In the genomic region with DNA sequence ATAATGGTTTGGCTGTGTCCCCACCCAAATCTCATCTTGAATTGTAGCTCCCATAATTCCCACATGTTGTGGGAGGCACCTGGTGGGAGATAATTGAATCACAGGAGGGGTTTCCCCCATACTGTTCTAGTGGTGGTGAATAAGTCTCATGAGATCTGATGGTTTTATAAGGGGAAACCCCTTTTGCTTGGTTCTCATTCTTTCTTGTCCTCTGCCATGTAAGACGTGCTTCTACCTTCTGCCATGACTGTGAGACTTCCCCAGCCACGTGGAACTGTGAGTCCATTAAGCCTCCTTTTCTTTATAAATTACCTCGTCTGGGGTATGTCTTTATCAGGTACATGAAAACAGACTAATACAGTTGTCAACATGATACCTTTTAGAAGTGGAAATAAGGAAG, we compare ENCODE assay signal across 7 cellular contexts. TPM values are rescaled to one million over a fixed set of nuclear protein-coding genes. Genes with fewer than 3 reads are reported as not detected.
DNase-seq lines count a peak whose midpoint lies in the region; ATAC-seq, FAIRE-seq and TF ChIP-seq lines count a peak whose summit lies in the region.
"Not testable (repeated sequence)": the region's sequence is repeated elsewhere in the genome, so short reads cannot be mapped to it uniquely, and the experiment has no call there.

No MANE protein-coding gene starts in this region.

- not testable (repeated sequence) for H3K4me3 ChIP-seq in tibial artery

- peaks cover 10% of the 10 kb centered on the region for H3K27me3 Mint-ChIP-seq in activated CD8-positive, alpha-beta T cell treated with anti-CD3 and anti-CD28 coated beads for 36 hours
- H3K27me3 Mint-ChIP-seq in activated naive CD4-positive, alpha-beta T cell treated with anti-CD3 and anti-CD28 coated beads, Interleukin-2, amount 50 U/mL, for 24 hours; chondrocyte (ENCODE audit: low read depth); osteocyte (ENCODE audit: unreplicated experiment): not testable (repeated sequence)
- H3K27me3 Mint-ChIP-seq in stimulated activated naive CD8-positive, alpha-beta T cell treated with anti-CD3 and anti-CD28 coated beads, Interleukin-15, amount 100 ng/mL, for 72 hours = peaks cover 14% of the 10 kb centered on the region

- CTCF ChIA-PET in activated CD8-positive, alpha-beta T cell treated with anti-CD3 and anti-CD28 coated beads for 36 hours (lab: Charles Lee) = interaction anchor here (4.0 kb wide), 1 partner anchor 11 kb away, joined by 20 read pairs; no protein-coding TSS in a partner anchor

- POLR2A ChIA-PET in activated CD8-positive, alpha-beta T cell treated with anti-CD3 and anti-CD28 coated beads for 36 hours (lab: Charles Lee) = interaction anchor here (1.0 kb wide), 1 partner anchor 27 kb away, joined by 3 read pairs; no protein-coding TSS in a partner anchor

- peak overlapping the region; percentile 48 to 76 for H3K27ac ChIP-seq in tibial artery

- H3K27ac Mint-ChIP-seq in activated CD8-positive, alpha-beta T cell treated with anti-CD3 and anti-CD28 coated beads for 36 hours; stimulated activated naive CD8-positive, alpha-beta T cell treated with anti-CD3 and anti-CD28 coated beads, Interleukin-15, amount 100 ng/mL, for 72 hours: not testable (repeated sequence)
- peak overlapping the region; percentile 55 for H3K27ac Mint-ChIP-seq in activated naive CD4-positive, alpha-beta T cell treated with anti-CD3 and anti-CD28 coated beads, Interleukin-2, amount 50 U/mL, for 24 hours
- H3K27ac Mint-ChIP-seq in chondrocyte (ENCODE audit: unreplicated experiment) = peak overlapping the region; percentile 63
- peak overlapping the region; percentile 5 for H3K27ac Mint-ChIP-seq in osteocyte (ENCODE audit: unreplicated experiment)

- intact Hi-C loops in activated CD8-positive, alpha-beta T cell treated with anti-CD3 and anti-CD28 coated beads for 36 hours (cut with micrococcal nuclease); tibial artery (cut with DNase I; ENCODE audit: low total_unique reads): not testable (repeated sequence)

- H3K36me3 Mint-ChIP-seq in activated CD8-positive, alpha-beta T cell treated with anti-CD3 and anti-CD28 coated beads for 36 hours (ENCODE audit: low read depth); activated naive CD4-positive, alpha-beta T cell treated with anti-CD3 and anti-CD28 coated beads, Interleukin-2, amount 50 U/mL, for 24 hours; chondrocyte (ENCODE audit: low read depth); osteocyte (ENCODE audit: unreplicated experiment): not testable (repeated sequence)

- H3K4me3 Mint-ChIP-seq in activated CD8-positive, alpha-beta T cell treated with anti-CD3 and anti-CD28 coated beads for 36 hours; activated naive CD4-positive, alpha-beta T cell treated with anti-CD3 and anti-CD28 coated beads, Interleukin-2, amount 50 U/mL, for 24 hours; chondrocyte (ENCODE audit: unreplicated experiment); osteocyte (ENCODE audit: unreplicated experiment); stimulated activated naive CD8-positive, alpha-beta T cell treated with anti-CD3 and anti-CD28 coated beads, Interleukin-15, amount 100 ng/mL, for 72 hours: not testable (repeated sequence)

- not testable (repeated sequence) for H3K27me3 ChIP-seq in tibial artery

- H3K9me3 Mint-ChIP-seq in activated CD8-positive, alpha-beta T cell treated with anti-CD3 and anti-CD28 coated beads for 36 hours; activated naive CD4-positive, alpha-beta T cell treated with anti-CD3 and anti-CD28 coated beads, Interleukin-2, amount 50 U/mL, for 24 hours; chondrocyte (ENCODE audit: low read depth); osteocyte (ENCODE audit: unreplicated experiment): not testable (repeated sequence)
- H3K9me3 Mint-ChIP-seq in stimulated activated naive CD8-positive, alpha-beta T cell treated with anti-CD3 and anti-CD28 coated beads, Interleukin-15, amount 100 ng/mL, for 72 hours = peaks cover 5 to 10% of the 10 kb centered on the region in 2 donors

- peaks cover 0 to 55% (median 40%) of the 10 kb centered on the region in 4 donors for H3K4me1 ChIP-seq in tibial artery

- ATAC-seq in activated CD8-positive, alpha-beta T cell treated with anti-CD3 and anti-CD28 coated beads for 36 hours = peak; percentile 37
- peak; percentile 33 for ATAC-seq in stimulated activated naive CD8-positive, alpha-beta T cell treated with anti-CD3 and anti-CD28 coated beads, Interleukin-15, amount 100 ng/mL, for 72 hours

- TF ChIP-seq CTCF in activated CD8-positive, alpha-beta T cell treated with anti-CD3 and anti-CD28 coated beads for 36 hours (IDR thresholded peaks at IDR 0.05); chondrocyte (IDR thresholded peaks at IDR 0.05); osteocyte (IDR thresholded peaks at IDR 0.05); tibial artery (IDR thresholded peaks at IDR 0.05): not testable (repeated sequence)

- not testable (repeated sequence) for H3K4me1 Mint-ChIP-seq in activated CD8-positive, alpha-beta T cell treated with anti-CD3 and anti-CD28 coated beads for 36 hours (ENCODE audit: low read depth); activated naive CD4-positive, alpha-beta T cell treated with anti-CD3 and anti-CD28 coated beads, Interleukin-2, amount 50 U/mL, for 24 hours; stimulated activated naive CD8-positive, alpha-beta T cell treated with anti-CD3 and anti-CD28 coated beads, Interleukin-15, amount 100 ng/mL, for 72 hours
- H3K4me1 Mint-ChIP-seq in chondrocyte (ENCODE audit: low read depth) (peaks cover 81% of the 10 kb centered on the region), osteocyte (ENCODE audit: unreplicated experiment) (peaks cover 88% of the 10 kb centered on the region)

- FAIRE-seq in RCC 7860 (lab: Jason Lieb, UNC) = not testable (repeated sequence)

- DNase-seq in RCC 7860 (ENCODE audit: low spot score) = peak; percentile 5
- peak; percentile 11 for DNase-seq in activated CD8-positive, alpha-beta T cell treated with anti-CD3 and anti-CD28 coated beads for 36 hours
- not testable (repeated sequence) for DNase-seq in chondrocyte (ENCODE audit: low spot score); osteocyte (ENCODE audit: extremely low spot score, unreplicated experiment); stimulated activated naive CD8-positive, alpha-beta T cell treated with anti-CD3 and anti-CD28 coated beads, Interleukin-15, amount 100 ng/mL, for 72 hours; tibial artery

- H3K9me3 ChIP-seq in tibial artery = not testable (repeated sequence)

- H3K36me3 ChIP-seq in tibial artery = not testable (repeated sequence)

RNA-seq across cellular contexts. Expression of a gene that starts 53.0 kb away (rescaled TPM):
- total RNA-seq in activated CD8-positive, alpha-beta T cell treated with anti-CD3 and anti-CD28 coated beads for 36 hours = 1 to 10 TPM; 5.0 to 6.2 TPM
- total RNA-seq in chondrocyte (10.8 to 14.6 TPM (median 14.2 TPM) in 3 replicates), osteocyte (17.5 and 19.5 TPM in 2 replicates)
